ENCODE assay signal across 15 cellular contexts in the genomic region with DNA sequence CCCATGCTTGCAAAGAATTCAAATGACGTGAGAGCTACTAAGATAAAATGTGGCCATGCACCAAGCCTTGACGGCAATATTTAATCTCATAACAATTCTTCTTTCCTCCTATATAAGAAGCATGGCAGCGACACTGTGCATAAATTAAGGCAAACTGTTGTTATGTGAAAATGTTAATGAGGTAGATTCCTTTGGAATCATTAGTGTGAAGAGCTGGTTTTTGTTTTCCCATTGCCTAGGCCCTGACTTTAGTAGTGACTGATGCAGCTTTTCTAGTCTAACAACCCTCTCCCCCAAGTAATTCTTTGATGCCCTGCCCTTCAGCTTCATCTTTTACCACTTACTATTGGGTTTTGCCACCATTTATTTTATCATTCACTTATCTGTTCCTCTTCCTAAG.
"Had no signal": no experiment of that assay in that cellular context is flagged by ENCODE, and none has a peak within 500 bp of the region (broad histone marks: within the 10 kb centered on the region; RNA-seq: fewer than 3 reads in every experiment).

No MANE protein-coding gene starts in this region.

- H3K9ac ChIP-seq: parathyroid adenoma had no signal

- H3K4me3 Mint-ChIP-seq: effector memory CD8-positive, alpha-beta T cell; naive thymus-derived CD8-positive, alpha-beta T cell; stimulated activated naive CD8-positive, alpha-beta T cell treated with anti-CD3 and anti-CD28 coated beads, Interleukin-15, amount 100 ng/mL, for 72 hours had no signal

- H3K4me1 Mint-ChIP-seq: stimulated activated naive CD8-positive, alpha-beta T cell treated with anti-CD3 and anti-CD28 coated beads, Interleukin-15, amount 100 ng/mL, for 72 hours had no signal

- H3K79me2 ChIP-seq: parathyroid adenoma had no signal

- H2AFZ ChIP-seq: parathyroid adenoma had no signal

- H3K4me1 ChIP-seq: adrenal gland, parathyroid adenoma, suprapubic skin, vagina had no signal

- H3K27me3 Mint-ChIP-seq: effector memory CD8-positive, alpha-beta T cell; naive thymus-derived CD8-positive, alpha-beta T cell; stimulated activated naive CD8-positive, alpha-beta T cell treated with anti-CD3 and anti-CD28 coated beads, Interleukin-15, amount 100 ng/mL, for 72 hours had no signal

- H3K27me3 ChIP-seq: adrenal gland, right lobe of liver, suprapubic skin, vagina had no signal

- H3K27ac ChIP-seq: adrenal gland, parathyroid adenoma, right lobe of liver, suprapubic skin, vagina, VCaP had no signal

- DNase-seq: activated CD4-positive, alpha-beta T cell treated with anti-CD3 and anti-CD28 coated beads, Interleukin-2, amount 50 U/mL, for 4 hours; adrenal gland; dermis blood vessel endothelial cell; effector memory CD8-positive, alpha-beta T cell; foreskin fibroblast; mesenchymal stem cell; naive thymus-derived CD8-positive, alpha-beta T cell; right lobe of liver; small intestine; stimulated activated CD4-positive, alpha-beta T cell treated with anti-CD3 and anti-CD28 coated beads, Interleukin-4, amount 100 ng/mL, for 1 hour; stimulated activated naive CD8-positive, alpha-beta T cell treated with anti-CD3 and anti-CD28 coated beads, Interleukin-15, amount 100 ng/mL, for 72 hours had no signal

- H3K9me3 ChIP-seq: adrenal gland, right lobe of liver, suprapubic skin, vagina had no signal

- H3K4me3 ChIP-seq: adrenal gland, right lobe of liver, suprapubic skin, vagina had no signal

- ATAC-seq: effector memory CD8-positive, alpha-beta T cell; naive thymus-derived CD8-positive, alpha-beta T cell; right lobe of liver; stimulated activated naive CD8-positive, alpha-beta T cell treated with anti-CD3 and anti-CD28 coated beads, Interleukin-15, amount 100 ng/mL, for 72 hours had no signal

- H3K9me3 Mint-ChIP-seq: effector memory CD8-positive, alpha-beta T cell; naive thymus-derived CD8-positive, alpha-beta T cell; stimulated activated naive CD8-positive, alpha-beta T cell treated with anti-CD3 and anti-CD28 coated beads, Interleukin-15, amount 100 ng/mL, for 72 hours had no signal
